Comparison of ENCODE assay signal across 15 cellular contexts in genomic region chr5:76685598-76686169, GRCh38. TPM values are rescaled to one million over a fixed set of nuclear protein-coding genes. Genes with fewer than 3 reads are reported as not detected.
DNase-seq lines count a peak whose midpoint lies in the region; ATAC-seq, FAIRE-seq and TF ChIP-seq lines count a peak whose summit lies in the region.
"Had no signal": no experiment of that assay in that cellular context is flagged by ENCODE, and none has a peak within 500 bp of the region (broad histone marks: within the 10 kb centered on the region; RNA-seq: fewer than 3 reads in every experiment).

No MANE protein-coding gene starts in this region.

- no peak overlapping the region for H3K4me2 ChIP-seq in HepG2 (ENCODE audit: low read depth, low read length)
- H3K4me2 ChIP-seq: PC-9 had no signal

- no peak for TF ChIP-seq RAD21 in HepG2 (CRISPR knock-in tag; IDR thresholded peaks at IDR 0.05)

- TF ChIP-seq EP300 in HepG2 (IDR thresholded peaks at IDR 0.05; ENCODE audit: low read depth in 2 of 2, low read length in 2 of 2): no peak
- TF ChIP-seq EP300 in HepG2 (CRISPR knock-in tag; IDR thresholded peaks at IDR 0.05; ENCODE audit: borderline replicate concordance): no peak

- no peak overlapping the region for H3K4me3 ChIP-seq in HepG2 (replicated peaks in 1 of 3; ENCODE audit: insufficient read depth in 1 of 3, low read depth in 2 of 3, low read length in 3 of 3)
- H3K4me3 ChIP-seq in right lobe of liver: no peak overlapping the region
- H3K4me3 ChIP-seq: PC-9 had no signal

- no peaks in the 10 kb centered on the region for H3K27me3 Mint-ChIP-seq in immature natural killer cell (ENCODE audit: low read depth in 3 of 3)

- intact Hi-C loops in HepG2 (cut with micrococcal nuclease; ENCODE audit: unreplicated experiment): no loop called here
- intact Hi-C loops in right lobe of liver (cut with DNase I): no loop called here

- peak; percentile 30 for FAIRE-seq in HepG2 (lab: Jason Lieb, UNC)

- TF ChIP-seq CTCF in HepG2 (CRISPR knock-in tag; IDR thresholded peaks at IDR 0.05) (no peak), right lobe of liver (IDR thresholded peaks at IDR 0.05) (no peak), VCaP (conservative IDR thresholded peaks at IDR 0.05) (no peak)

- H4K20me1 ChIP-seq in HepG2 (ENCODE audit: insufficient read depth, low read length): no peaks in the 10 kb centered on the region

- no peak overlapping the region for H2AFZ ChIP-seq in HepG2 (ENCODE audit: low read length)

- H3K27ac Mint-ChIP-seq in immature natural killer cell: peak overlapping the region in 5 of 6 donors; percentile 1 to 72 (median 28)

- no TSS peak for BruUV-seq in HepG2 (replicated peaks; lab: Mats Ljungman, UMichigan)

- H3K4me1 Mint-ChIP-seq in immature natural killer cell: peaks cover 15 to 60% of the 10 kb centered on the region in 2 donors

- H3K9me3 ChIP-seq in HepG2 (ENCODE audit: low read length) (no peaks in the 10 kb centered on the region), right lobe of liver (no peaks in the 10 kb centered on the region)
- H3K9me3 ChIP-seq: Caco-2 had no signal

- no peak overlapping the region for H3K4me3 Mint-ChIP-seq in immature natural killer cell

- H3K36me3 ChIP-seq in HepG2 (replicated peaks in 1 of 2; ENCODE audit: control insufficient read depth in 1 of 2, insufficient read depth in 2 of 2, low read length in 2 of 2) (peaks cover 1 to 15% of the 10 kb centered on the region in 2 experiments; a peak in 3 of 5 replicates), right lobe of liver (peaks cover 0 to 12% (median 3%) of the 10 kb centered on the region in 4 donors)

- no peaks in the 10 kb centered on the region for H3K79me2 ChIP-seq in HepG2 (ENCODE audit: insufficient read depth, low read length)

- H3K27me3 ChIP-seq in HepG2 (ENCODE audit: control insufficient read depth in 1 of 2, insufficient read depth in 2 of 2, low read length in 2 of 2): no peaks in the 10 kb centered on the region
- no peaks in the 10 kb centered on the region for H3K27me3 ChIP-seq in right lobe of liver

- H3K27ac ChIP-seq in HepG2 (ENCODE audit: extremely low read length, insufficient read depth, low read length) (peak overlapping the region; percentile 28), right lobe of liver (no peak overlapping the region), VCaP (peak overlapping the region; percentile 69; the same call in 1 of the 2 replicates)
- H3K27ac ChIP-seq: C4-2B, PC-9 had no signal

- in situ Hi-C loops in HepG2 (cut with HindIII; ENCODE audit: extremely low pct_ligation_motif_present, low pct_unique_long_range_greater_than_20kb): no loop called here

- TF ChIP-seq POLR2A in HepG2 (IDR thresholded peaks at IDR 0.05; ENCODE audit: insufficient read depth in 1 of 2, low read depth in 2 of 2, low read length in 2 of 2): no peak
- TF ChIP-seq POLR2A in right lobe of liver (IDR thresholded peaks at IDR 0.05): no peak

- WGBS in HepG2 (ENCODE audit: low lambda C conversion rate): 65% methylated on average over 4 of the region's 4 CpGs
- WGBS in right lobe of liver (ENCODE audit: insufficient coverage, low coverage, low lambda C conversion rate, missing lambda C conversion rate): 74% methylated on average over 4 of the region's 4 CpGs

- peak; percentile 45 for DNase-seq in HepG2 (ENCODE audit: low spot score)
- DNase-seq in right lobe of liver: no peak
- no peak for DNase-seq in immature natural killer cell
- DNase-seq in SK-N-DZ (ENCODE audit: low spot score): no peak
- DNase-seq in NCI-H446 treated with DMSO at 0.1 percent for 48 hours (lab: John Stamatoyannopoulos, UW): no peak
- DNase-seq in NCI-H2171 treated with DMSO at 0.1 percent for 48 hours (lab: John Stamatoyannopoulos, UW): no peak
- DNase-seq: Caco-2, NCI-H1092, NCI-H345, NCI-H69, PC-9, SHP77 treated with DMSO at 0.1 percent for 48 hours had no signal

- CTCF ChIA-PET in HepG2 (lab: Yijun Ruan, JAX; ENCODE audit: low intra/inter-chr PET ratio, low total read pairs): no interaction called here

- peaks cover 31% of the 10 kb centered on the region for H3K4me1 ChIP-seq in HepG2 (ENCODE audit: insufficient read depth, low read length)
- peaks cover 0 to 9% (median 4%) of the 10 kb centered on the region in 4 donors for H3K4me1 ChIP-seq in right lobe of liver

- H3K9ac ChIP-seq in HepG2 (ENCODE audit: insufficient read depth, low read depth, low read length): no peak overlapping the region

- POLR2A ChIA-PET in HepG2 (lab: Yijun Ruan, JAX): no interaction called here

- ATAC-seq in HepG2 (peak; percentile 86), right lobe of liver (no peak), GM19328 (IDR thresholded peaks at IDR 0.05; ENCODE audit: unreplicated experiment) (no peak)

- H3K9me3 Mint-ChIP-seq in immature natural killer cell: no peaks in the 10 kb centered on the region

- peaks cover 14 to 63% (median 36%) of the 10 kb centered on the region in 3 donors for H3K36me3 Mint-ChIP-seq in immature natural killer cell

TF ChIP-seq in HepG2, 621 proteins besides CTCF, POLR2A, EP300 and RAD21:
- TF ChIP-seq HNF4A (CRISPR knock-in tag; IDR thresholded peaks at IDR 0.05) (peak; percentile 58), HOMEZ (CRISPR knock-in tag; IDR thresholded peaks at IDR 0.05; ENCODE audit: low read depth) (peak; percentile 14; the same call in 1 of the 2 replicates), FOXK1 (CRISPR knock-in tag; IDR thresholded peaks at IDR 0.05; ENCODE audit: borderline replicate concordance, low read depth) (no peak), ZNF264 (CRISPR knock-in tag; IDR thresholded peaks at IDR 0.05) (peak; percentile 49; the same call in 1 of the 2 replicates), HOXD1 (CRISPR knock-in tag; IDR thresholded peaks at IDR 0.05) (no peak)

RNA-seq across cellular contexts. Expression of gene F2R, which starts 30.2 kb away (rescaled TPM):
- total RNA-seq in HepG2 (2016; rRNA removed; fragmentation: Illumina TruSeq; extraction: Trizol) (4.6 and 8.3 TPM in 2 replicates), right lobe of liver (10 to 100 TPM in 5 of 6 experiments, 1 to 10 TPM in 1; 3.5 to 18.4 (median 11.4) TPM)
- total RNA-seq in HepG2 (2016; cell fraction: cytosol; rRNA removed; fragmentation: Illumina TruSeq; extraction: Trizol; ENCODE audit: low read depth): 0.40 and 0.97 TPM in 2 replicates
- total RNA-seq in HepG2 (2016; cell fraction: insoluble cytoplasmic fraction; rRNA removed; fragmentation: Illumina TruSeq; extraction: Trizol): 5.0 and 8.5 TPM in 2 replicates
- 3.6 and 3.7 TPM in 2 replicates for total RNA-seq in HepG2 (2016; cell fraction: membrane; rRNA removed; fragmentation: Illumina TruSeq; extraction: Trizol)
- 9.1 and 9.6 TPM in 2 replicates for total RNA-seq in HepG2 (2016; cell fraction: nucleus; rRNA removed; fragmentation: Illumina TruSeq; extraction: Trizol)
- polyA plus RNA-seq in HepG2 (2011; rRNA removed) (12.3 and 13.6 TPM in 2 replicates), immature natural killer cell (100 to 1,000 TPM in 2 of 3 donors, 10 to 100 TPM in 1; 92.6 to 115 (median 106) TPM)
- polyA plus RNA-seq in HepG2 (2011; cell fraction: cytosol; rRNA removed): 10.7 and 16.3 TPM in 2 replicates
- 2.4 and 3.8 TPM in 2 replicates for polyA plus RNA-seq in HepG2 (2011; cell fraction: nucleus; rRNA removed)
- polyA plus RNA-seq in HepG2 (2012): 5.7 and 5.9 TPM in 2 replicates
- polyA plus RNA-seq in HepG2 (2016; cell fraction: cytosol; fragmentation: Illumina TruSeq; extraction: Trizol; ENCODE audit: low read depth): 0.66 and 0.90 TPM in 2 replicates
- polyA plus RNA-seq in HepG2 (2016; cell fraction: insoluble cytoplasmic fraction; fragmentation: Illumina TruSeq; extraction: Trizol; ENCODE audit: low read depth): 5.5 and 5.8 TPM in 2 replicates
- polyA plus RNA-seq in HepG2 (2016; cell fraction: membrane; fragmentation: Illumina TruSeq; extraction: Trizol; ENCODE audit: low read depth): 1.6 and 2.1 TPM in 2 replicates
- 10.9 and 12.9 TPM in 2 replicates for polyA plus RNA-seq in HepG2 (2016; cell fraction: nucleus; fragmentation: Illumina TruSeq; extraction: Trizol; ENCODE audit: insufficient read depth, low read depth)
- 1.3 and 28.5 TPM in 2 replicates for polyA minus RNA-seq in HepG2 (2011; rRNA and poly(A)+ RNA removed; ENCODE audit: low replicate concordance)
- 8.1 and 10.8 TPM in 2 replicates for polyA minus RNA-seq in HepG2 (2011; cell fraction: cytosol; rRNA and poly(A)+ RNA removed)
- polyA minus RNA-seq in HepG2 (2011; cell fraction: nucleus; rRNA and poly(A)+ RNA removed): 4.8 and 6.0 TPM in 2 replicates
- 45.8 and 48.8 TPM in 2 replicates for polyA plus RNA-seq in SK-N-DZ (2014; cell fraction: cytosol; rRNA removed)
- 8.7 and 9.3 TPM in 2 replicates for polyA plus RNA-seq in SK-N-DZ (2014; cell fraction: nucleus; rRNA removed)

Comparison
In these comparisons a context has a peak if more than half of its experiments do, and no peak if none do; other contexts are left out.
1. H3K27ac ChIP-seq: peak in HepG2 (single experiment) and VCaP (single experiment); none in right lobe of liver (0 of 3).